ENCODE assay signal across 13 cellular contexts in genomic region chr6:35309611-35310264, GRCh38. TPM values are rescaled to one million over a fixed set of nuclear protein-coding genes. Genes with fewer than 3 reads are reported as not detected.
DNase-seq lines count a peak whose midpoint lies in the region; ATAC-seq and TF ChIP-seq lines count a peak whose summit lies in the region.
"Had no signal": no experiment of that assay in that cellular context is flagged by ENCODE, and none has a peak within 500 bp of the region (broad histone marks: within the 10 kb centered on the region; RNA-seq: fewer than 3 reads in every experiment).

No MANE protein-coding gene starts in this region.

- peaks cover 49% of the 10 kb centered on the region for H3K36me3 Mint-ChIP-seq in activated naive CD4-positive, alpha-beta T cell treated with anti-CD3 and anti-CD28 coated beads for 36 hours (ENCODE audit: low read depth)
- H3K36me3 Mint-ChIP-seq in activated CD8-positive, alpha-beta T cell treated with anti-CD3 and anti-CD28 coated beads for 36 hours (ENCODE audit: low read depth), result peaks cover 67% of the 10 kb centered on the region
- no peaks in the 10 kb centered on the region for H3K36me3 Mint-ChIP-seq in endodermal cell (ENCODE audit: low read depth)
- peaks cover 52% of the 10 kb centered on the region for H3K36me3 Mint-ChIP-seq in stimulated activated memory B cell treated with anti-CD40 and anti-IgM and Interleukin-4, amounts not matched to agents 10 μg/mL and 1 μg/mL and 100 μg/mL, for 72 hours

- H3K4me1 ChIP-seq in endodermal cell (ENCODE audit: control insufficient read depth, insufficient read depth, low read length), result no peaks in the 10 kb centered on the region
- H3K4me1 ChIP-seq: parathyroid adenoma had no signal

- H3K9me3 Mint-ChIP-seq in activated naive CD4-positive, alpha-beta T cell treated with anti-CD3 and anti-CD28 coated beads for 36 hours, result no peaks in the 10 kb centered on the region
- H3K9me3 Mint-ChIP-seq in activated CD8-positive, alpha-beta T cell treated with anti-CD3 and anti-CD28 coated beads for 36 hours, result no peaks in the 10 kb centered on the region
- no peaks in the 10 kb centered on the region for H3K9me3 Mint-ChIP-seq in endodermal cell
- no peaks in the 10 kb centered on the region for H3K9me3 Mint-ChIP-seq in stimulated activated memory B cell treated with anti-CD40 and anti-IgM and Interleukin-4, amounts not matched to agents 10 μg/mL and 1 μg/mL and 100 μg/mL, for 72 hours

- H3K9me3 ChIP-seq in endodermal cell (ENCODE audit: control insufficient read depth, low read length), result no peaks in the 10 kb centered on the region

- H3K4me1 Mint-ChIP-seq in activated naive CD4-positive, alpha-beta T cell treated with anti-CD3 and anti-CD28 coated beads for 36 hours (ENCODE audit: low read depth), result peaks cover 78% of the 10 kb centered on the region
- peaks cover 76% of the 10 kb centered on the region for H3K4me1 Mint-ChIP-seq in activated CD8-positive, alpha-beta T cell treated with anti-CD3 and anti-CD28 coated beads for 36 hours (ENCODE audit: low read depth)
- H3K4me1 Mint-ChIP-seq in endodermal cell, result peaks cover 8% of the 10 kb centered on the region
- peaks cover 74% of the 10 kb centered on the region for H3K4me1 Mint-ChIP-seq in stimulated activated memory B cell treated with anti-CD40 and anti-IgM and Interleukin-4, amounts not matched to agents 10 μg/mL and 1 μg/mL and 100 μg/mL, for 72 hours

- H3K27ac Mint-ChIP-seq in activated naive CD4-positive, alpha-beta T cell treated with anti-CD3 and anti-CD28 coated beads for 36 hours, result peak overlapping the region; percentile 95
- H3K27ac Mint-ChIP-seq in activated CD8-positive, alpha-beta T cell treated with anti-CD3 and anti-CD28 coated beads for 36 hours, result peak overlapping the region; percentile 96
- H3K27ac Mint-ChIP-seq in endodermal cell, result peak overlapping the region; percentile 27
- H3K27ac Mint-ChIP-seq in stimulated activated memory B cell treated with anti-CD40 and anti-IgM and Interleukin-4, amounts not matched to agents 10 μg/mL and 1 μg/mL and 100 μg/mL, for 72 hours, result peak overlapping the region; percentile 92

- no peak for TF ChIP-seq CTCF in activated CD8-positive, alpha-beta T cell treated with anti-CD3 and anti-CD28 coated beads for 36 hours (IDR thresholded peaks at IDR 0.05)
- TF ChIP-seq CTCF in endodermal cell (conservative IDR thresholded peaks at IDR 0.05), result no peak

- POLR2A ChIA-PET in activated CD8-positive, alpha-beta T cell treated with anti-CD3 and anti-CD28 coated beads for 36 hours (lab: Charles Lee), result interaction anchor here (0.9 to 3.4 kb wide), 9 partner anchors 9 to 163 kb away, joined by 3 to 18 read pairs (median 5); partner anchors contain the start of genes DEF6 and RPL10A

- ATAC-seq in activated CD8-positive, alpha-beta T cell treated with anti-CD3 and anti-CD28 coated beads for 36 hours, result no peak
- no peak for ATAC-seq in stimulated activated memory B cell treated with anti-CD40 and anti-IgM and Interleukin-4, amounts not matched to agents 10 μg/mL and 1 μg/mL and 100 μg/mL, for 72 hours
- no peak for ATAC-seq in GM18907 (IDR thresholded peaks at IDR 0.05; ENCODE audit: unreplicated experiment)
- ATAC-seq: K562, Panc1 had no signal

- intact Hi-C loops in activated naive CD4-positive, alpha-beta T cell treated with anti-CD3 and anti-CD28 coated beads for 36 hours (cut with micrococcal nuclease), result loop anchor here (1.0 to 2.0 kb wide), 2 partner anchors 11 to 17 kb away; no protein-coding TSS in a partner anchor
- intact Hi-C loops in activated CD8-positive, alpha-beta T cell treated with anti-CD3 and anti-CD28 coated beads for 36 hours (cut with micrococcal nuclease), result no loop called here

- CTCF ChIA-PET in activated naive CD4-positive, alpha-beta T cell treated with anti-CD3 and anti-CD28 coated beads for 36 hours (lab: Charles Lee), result interaction anchor here (0.6 to 3.6 kb wide), 5 partner anchors 10 to 139 kb away, joined by 3 to 19 read pairs (median 8); partner anchors contain the start of gene DEF6
- CTCF ChIA-PET in activated CD8-positive, alpha-beta T cell treated with anti-CD3 and anti-CD28 coated beads for 36 hours (lab: Charles Lee), result interaction anchor here (1.5 to 4.5 kb wide), 5 partner anchors 13 to 140 kb away, joined by 5 to 36 read pairs (median 19); partner anchors contain the start of genes DEF6 and PPARD

- H3K36me3 ChIP-seq in endodermal cell (ENCODE audit: control insufficient read depth, insufficient read depth, low read length), result no peaks in the 10 kb centered on the region

- no peak overlapping the region for H3K9ac ChIP-seq in endodermal cell (ENCODE audit: extremely low read depth, low read length, poor library complexity, severe bottlenecking)
- H3K9ac ChIP-seq: parathyroid adenoma had no signal

- H3K27me3 ChIP-seq in endodermal cell (ENCODE audit: control insufficient read depth, insufficient read depth, low read length, poor library complexity, severe bottlenecking), result no peaks in the 10 kb centered on the region

- DNase-seq in activated naive CD4-positive, alpha-beta T cell treated with anti-CD3 and anti-CD28 coated beads for 36 hours, result peak; percentile 3
- no peak for DNase-seq in activated naive CD4-positive, alpha-beta T cell treated with Interleukin-2 at 50 U/mL for 16 hours
- DNase-seq in activated CD8-positive, alpha-beta T cell treated with anti-CD3 and anti-CD28 coated beads for 36 hours, result no peak
- DNase-seq in endodermal cell (peak; percentile 22), D341Med (ENCODE audit: low spot score) (no peak)
- DNase-seq in stimulated activated CD4-positive, alpha-beta T cell treated with anti-CD3 and anti-CD28 coated beads, Interleukin-12 subunit alpha, Interleukin-12 subunit beta, amount 100 ng/mL, for 4 hours, result no peak
- DNase-seq: midbrain, NCI-H1092 had no signal

- no peak overlapping the region for H3K27ac ChIP-seq in endodermal cell (ENCODE audit: low read depth, low read length)
- H3K27ac ChIP-seq: parathyroid adenoma had no signal

- H3K27me3 Mint-ChIP-seq in activated naive CD4-positive, alpha-beta T cell treated with anti-CD3 and anti-CD28 coated beads for 36 hours (ENCODE audit: low read depth), result no peaks in the 10 kb centered on the region
- no peaks in the 10 kb centered on the region for H3K27me3 Mint-ChIP-seq in activated CD8-positive, alpha-beta T cell treated with anti-CD3 and anti-CD28 coated beads for 36 hours
- peaks cover 3% of the 10 kb centered on the region for H3K27me3 Mint-ChIP-seq in endodermal cell (ENCODE audit: insufficient read depth)
- H3K27me3 Mint-ChIP-seq in stimulated activated memory B cell treated with anti-CD40 and anti-IgM and Interleukin-4, amounts not matched to agents 10 μg/mL and 1 μg/mL and 100 μg/mL, for 72 hours, result no peaks in the 10 kb centered on the region

- H3K4me3 Mint-ChIP-seq in activated naive CD4-positive, alpha-beta T cell treated with anti-CD3 and anti-CD28 coated beads for 36 hours, result peak overlapping the region; percentile 56
- H3K4me3 Mint-ChIP-seq in activated CD8-positive, alpha-beta T cell treated with anti-CD3 and anti-CD28 coated beads for 36 hours, result peak overlapping the region; percentile 50
- no peak overlapping the region for H3K4me3 Mint-ChIP-seq in endodermal cell
- H3K4me3 Mint-ChIP-seq in stimulated activated memory B cell treated with anti-CD40 and anti-IgM and Interleukin-4, amounts not matched to agents 10 μg/mL and 1 μg/mL and 100 μg/mL, for 72 hours, result no peak overlapping the region

- no peak overlapping the region for H3K4me3 ChIP-seq in endodermal cell (ENCODE audit: low read length)
- H3K4me3 ChIP-seq: K562 had no signal

- WGBS in endodermal cell (ENCODE audit: insufficient coverage in 1 of 2, insufficient read length in 1 of 2), 2 experiments, result 90 to 93% methylated on average over 9 of the region's 9 CpGs

RNA-seq across cellular contexts. Expression of gene DEF6, which starts 12.1 kb away (rescaled TPM):
- total RNA-seq in activated naive CD4-positive, alpha-beta T cell treated with anti-CD3 and anti-CD28 coated beads for 36 hours, result 10 to 100 TPM; 89.9 to 90.6 TPM
- total RNA-seq in activated CD8-positive, alpha-beta T cell treated with anti-CD3 and anti-CD28 coated beads for 36 hours, result 10 to 100 TPM; 97.1 to 99.1 TPM
- total RNA-seq in endodermal cell, result 1 to 10 TPM; 6.3 to 6.8 TPM
- polyA plus RNA-seq in endodermal cell (2013, experiment 1 of 2), result 2.0 TPM
- 2.2 TPM for polyA plus RNA-seq in endodermal cell (2013, experiment 2 of 2)

RNA-seq across cellular contexts. Expression of gene PPARD, which starts 32.6 kb away (rescaled TPM):
- 10 to 100 TPM; 10.8 to 11.2 TPM for total RNA-seq in activated naive CD4-positive, alpha-beta T cell treated with anti-CD3 and anti-CD28 coated beads for 36 hours
- 10 to 100 TPM; 26.6 to 26.7 TPM for total RNA-seq in activated CD8-positive, alpha-beta T cell treated with anti-CD3 and anti-CD28 coated beads for 36 hours
- total RNA-seq in endodermal cell, result 10 to 100 TPM; 10.9 to 11.5 TPM
- polyA plus RNA-seq in endodermal cell (2013, experiment 1 of 2), result 15.1 TPM
- 13.3 TPM for polyA plus RNA-seq in endodermal cell (2013, experiment 2 of 2)

RNA-seq across cellular contexts. Expression of gene ZNF76, which starts 50.2 kb away (rescaled TPM):
- total RNA-seq in activated naive CD4-positive, alpha-beta T cell treated with anti-CD3 and anti-CD28 coated beads for 36 hours, result 10 to 100 TPM; 32.4 to 38.2 TPM
- total RNA-seq in activated CD8-positive, alpha-beta T cell treated with anti-CD3 and anti-CD28 coated beads for 36 hours, result 10 to 100 TPM; 34.4 to 35.2 TPM
- 10 to 100 TPM; 39.0 to 42.9 TPM for total RNA-seq in endodermal cell
- 46.7 TPM for polyA plus RNA-seq in endodermal cell (2013, experiment 1 of 2)
- 38.9 TPM for polyA plus RNA-seq in endodermal cell (2013, experiment 2 of 2)

Comparison
In these comparisons a context has a peak if more than half of its experiments do, and no peak if none do; other contexts are left out.
1. DNase-seq: peak in activated naive CD4-positive, alpha-beta T cell treated with anti-CD3 and anti-CD28 coated beads for 36 hours (single experiment) and endodermal cell (single experiment); none in activated naive CD4-positive, alpha-beta T cell treated with Interleukin-2 at 50 U/mL for 16 hours (single experiment), activated CD8-positive, alpha-beta T cell treated with anti-CD3 and anti-CD28 coated beads for 36 hours (single experiment), D341Med (single experiment) and stimulated activated CD4-positive, alpha-beta T cell treated with anti-CD3 and anti-CD28 coated beads, Interleukin-12 subunit alpha, Interleukin-12 subunit beta, amount 100 ng/mL, for 4 hours (single experiment).
2. H3K27ac Mint-ChIP-seq: peak in every context shown above with its lines; median percentile 96 in activated CD8-positive, alpha-beta T cell treated with anti-CD3 and anti-CD28 coated beads for 36 hours; 95 in activated naive CD4-positive, alpha-beta T cell treated with anti-CD3 and anti-CD28 coated beads for 36 hours; 92 in stimulated activated memory B cell treated with anti-CD40 and anti-IgM and Interleukin-4, amounts not matched to agents 10 μg/mL and 1 μg/mL and 100 μg/mL, for 72 hours; 27 in endodermal cell.
3. H3K4me3 Mint-ChIP-seq: peak in activated naive CD4-positive, alpha-beta T cell treated with anti-CD3 and anti-CD28 coated beads for 36 hours (single experiment) and activated CD8-positive, alpha-beta T cell treated with anti-CD3 and anti-CD28 coated beads for 36 hours (single experiment); none in endodermal cell (single experiment) and stimulated activated memory B cell treated with anti-CD40 and anti-IgM and Interleukin-4, amounts not matched to agents 10 μg/mL and 1 μg/mL and 100 μg/mL, for 72 hours (single experiment).
4. RNA of gene DEF6, which starts 12.1 kb away (total RNA-seq): 97.1 to 99.1 TPM in activated CD8-positive, alpha-beta T cell treated with anti-CD3 and anti-CD28 coated beads for 36 hours and 89.9 to 90.6 TPM in activated naive CD4-positive, alpha-beta T cell treated with anti-CD3 and anti-CD28 coated beads for 36 hours; 6.3 to 6.8 TPM in endodermal cell; every median in the first group is over 10 times any median in the second.